In the genomic region with DNA sequence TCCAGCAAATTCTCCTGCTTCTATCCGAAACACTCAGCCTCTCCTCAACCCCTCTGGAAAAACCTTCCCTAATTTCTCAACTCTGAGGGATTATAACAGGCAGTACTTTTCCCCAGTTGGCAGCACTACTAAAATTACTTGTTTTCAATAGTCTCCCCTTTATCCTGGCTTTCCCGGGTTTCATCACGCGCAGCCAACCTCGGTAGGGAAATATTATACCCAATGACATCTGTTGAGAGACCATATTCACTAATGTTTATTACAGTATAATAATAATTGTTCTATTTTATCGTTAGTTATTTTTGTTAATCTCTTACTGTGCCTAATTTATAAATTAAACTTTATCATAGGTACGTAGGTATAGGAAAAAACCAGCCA, we compare ENCODE assay signal across 8 cellular contexts. TPM values are rescaled to one million over a fixed set of nuclear protein-coding genes. Genes with fewer than 3 reads are reported as not detected.
DNase-seq lines count a peak whose midpoint lies in the region; ATAC-seq lines count a peak whose summit lies in the region.

No MANE protein-coding gene starts in this region.

- H3K4me3 Mint-ChIP-seq in activated CD8-positive, alpha-beta memory T cell treated with anti-CD3 and anti-CD28 coated beads, Interleukin-2, amount 10 ng/mL, durations not matched to agents 7 days and 5 days = peak overlapping the region; percentile 91
- H3K4me3 Mint-ChIP-seq in activated T-helper 17 cell treated with anti-CD3 and anti-CD28 coated beads, Interleukin-2, amount 50 U/mL, for 72 hours = peak overlapping the region; percentile 95
- H3K4me3 Mint-ChIP-seq in stimulated activated memory B cell treated with anti-CD40 and anti-IgM and Interleukin-4, amounts not matched to agents 10 μg/mL and 1 μg/mL and 100 μg/mL, for 72 hours = peak overlapping the region; percentile 88

- H3K27ac Mint-ChIP-seq in activated CD8-positive, alpha-beta memory T cell treated with anti-CD3 and anti-CD28 coated beads, Interleukin-2, amount 10 ng/mL, durations not matched to agents 7 days and 5 days = peak overlapping the region; percentile 90
- peak overlapping the region; percentile 96 for H3K27ac Mint-ChIP-seq in activated T-helper 17 cell treated with anti-CD3 and anti-CD28 coated beads, Interleukin-2, amount 50 U/mL, for 72 hours
- peak overlapping the region; percentile 69 for H3K27ac Mint-ChIP-seq in stimulated activated memory B cell treated with anti-CD40 and anti-IgM and Interleukin-4, amounts not matched to agents 10 μg/mL and 1 μg/mL and 100 μg/mL, for 72 hours

- H3K36me3 Mint-ChIP-seq in activated CD8-positive, alpha-beta memory T cell treated with anti-CD3 and anti-CD28 coated beads, Interleukin-2, amount 10 ng/mL, durations not matched to agents 7 days and 5 days = peaks cover 28% of the 10 kb centered on the region
- H3K36me3 Mint-ChIP-seq in activated T-helper 17 cell treated with anti-CD3 and anti-CD28 coated beads, Interleukin-2, amount 50 U/mL, for 72 hours (ENCODE audit: low read depth) = peaks cover 47% of the 10 kb centered on the region
- peaks cover 15% of the 10 kb centered on the region for H3K36me3 Mint-ChIP-seq in stimulated activated memory B cell treated with anti-CD40 and anti-IgM and Interleukin-4, amounts not matched to agents 10 μg/mL and 1 μg/mL and 100 μg/mL, for 72 hours

- peak overlapping the region; percentile 96 for H3K4me3 ChIP-seq in iPS-11a (ENCODE audit: low read depth, low read length)

- CTCF ChIA-PET in activated CD8-positive, alpha-beta memory T cell treated with anti-CD3 and anti-CD28 coated beads, Interleukin-2, amount 10 ng/mL, durations not matched to agents 7 days and 5 days (lab: Charles Lee) = interaction anchor here (0.9 to 2.9 kb wide), 3 partner anchors 99 to 194 kb away, joined by 3 to 9 read pairs (median 4); a partner anchor contains a TSS

- H3K9me3 Mint-ChIP-seq in activated CD8-positive, alpha-beta memory T cell treated with anti-CD3 and anti-CD28 coated beads, Interleukin-2, amount 10 ng/mL, durations not matched to agents 7 days and 5 days (ENCODE audit: low read depth) = no peaks in the 10 kb centered on the region
- H3K9me3 Mint-ChIP-seq in activated T-helper 17 cell treated with anti-CD3 and anti-CD28 coated beads, Interleukin-2, amount 50 U/mL, for 72 hours = no peaks in the 10 kb centered on the region
- H3K9me3 Mint-ChIP-seq in stimulated activated memory B cell treated with anti-CD40 and anti-IgM and Interleukin-4, amounts not matched to agents 10 μg/mL and 1 μg/mL and 100 μg/mL, for 72 hours = no peaks in the 10 kb centered on the region

- no peak for DNase-seq in activated CD8-positive, alpha-beta memory T cell treated with anti-CD3 and anti-CD28 coated beads, Interleukin-2, amount 10 ng/mL, durations not matched to agents 7 days and 5 days
- DNase-seq in activated CD8-positive, alpha-beta memory T cell treated with anti-CD3 and anti-CD28 coated beads for 24 hours = no peak
- no peak for DNase-seq in NCI-H1417 treated with DMSO at 0.1 percent for 48 hours (lab: John Stamatoyannopoulos, UW)
- no peak for DNase-seq in AG08396 (ENCODE audit: low spot score)

- no peak for ATAC-seq in activated CD8-positive, alpha-beta memory T cell treated with anti-CD3 and anti-CD28 coated beads, Interleukin-2, amount 10 ng/mL, durations not matched to agents 7 days and 5 days
- peak; percentile 5 for ATAC-seq in activated T-helper 17 cell treated with anti-CD3 and anti-CD28 coated beads, Interleukin-2, amount 50 U/mL, for 72 hours (replicated peaks)
- ATAC-seq in stimulated activated memory B cell treated with anti-CD40 and anti-IgM and Interleukin-4, amounts not matched to agents 10 μg/mL and 1 μg/mL and 100 μg/mL, for 72 hours = no peak
- ATAC-seq in HG03469 (IDR thresholded peaks at IDR 0.05; ENCODE audit: unreplicated experiment) = no peak

- peaks cover 4% of the 10 kb centered on the region for H3K27me3 Mint-ChIP-seq in activated CD8-positive, alpha-beta memory T cell treated with anti-CD3 and anti-CD28 coated beads, Interleukin-2, amount 10 ng/mL, durations not matched to agents 7 days and 5 days
- no peaks in the 10 kb centered on the region for H3K27me3 Mint-ChIP-seq in activated T-helper 17 cell treated with anti-CD3 and anti-CD28 coated beads, Interleukin-2, amount 50 U/mL, for 72 hours
- no peaks in the 10 kb centered on the region for H3K27me3 Mint-ChIP-seq in stimulated activated memory B cell treated with anti-CD40 and anti-IgM and Interleukin-4, amounts not matched to agents 10 μg/mL and 1 μg/mL and 100 μg/mL, for 72 hours

- H3K4me1 Mint-ChIP-seq in activated CD8-positive, alpha-beta memory T cell treated with anti-CD3 and anti-CD28 coated beads, Interleukin-2, amount 10 ng/mL, durations not matched to agents 7 days and 5 days = peaks cover 28% of the 10 kb centered on the region
- peaks cover 16% of the 10 kb centered on the region for H3K4me1 Mint-ChIP-seq in activated T-helper 17 cell treated with anti-CD3 and anti-CD28 coated beads, Interleukin-2, amount 50 U/mL, for 72 hours
- peaks cover 25% of the 10 kb centered on the region for H3K4me1 Mint-ChIP-seq in stimulated activated memory B cell treated with anti-CD40 and anti-IgM and Interleukin-4, amounts not matched to agents 10 μg/mL and 1 μg/mL and 100 μg/mL, for 72 hours

RNA-seq across cellular contexts. Expression of a gene that starts 0.3 kb away (rescaled TPM):
- total RNA-seq in activated CD8-positive, alpha-beta memory T cell treated with anti-CD3 and anti-CD28 coated beads, Interleukin-2, amount 10 ng/mL, durations not matched to agents 7 days and 5 days = 10 to 100 TPM; 56.6 to 62.7 TPM
- 10 to 100 TPM; 46.0 to 54.3 TPM for total RNA-seq in activated T-helper 17 cell treated with anti-CD3 and anti-CD28 coated beads, Interleukin-2, amount 50 U/mL, for 72 hours
